Comparison of ENCODE assay signal across 1 cellular context in the genomic region with DNA sequence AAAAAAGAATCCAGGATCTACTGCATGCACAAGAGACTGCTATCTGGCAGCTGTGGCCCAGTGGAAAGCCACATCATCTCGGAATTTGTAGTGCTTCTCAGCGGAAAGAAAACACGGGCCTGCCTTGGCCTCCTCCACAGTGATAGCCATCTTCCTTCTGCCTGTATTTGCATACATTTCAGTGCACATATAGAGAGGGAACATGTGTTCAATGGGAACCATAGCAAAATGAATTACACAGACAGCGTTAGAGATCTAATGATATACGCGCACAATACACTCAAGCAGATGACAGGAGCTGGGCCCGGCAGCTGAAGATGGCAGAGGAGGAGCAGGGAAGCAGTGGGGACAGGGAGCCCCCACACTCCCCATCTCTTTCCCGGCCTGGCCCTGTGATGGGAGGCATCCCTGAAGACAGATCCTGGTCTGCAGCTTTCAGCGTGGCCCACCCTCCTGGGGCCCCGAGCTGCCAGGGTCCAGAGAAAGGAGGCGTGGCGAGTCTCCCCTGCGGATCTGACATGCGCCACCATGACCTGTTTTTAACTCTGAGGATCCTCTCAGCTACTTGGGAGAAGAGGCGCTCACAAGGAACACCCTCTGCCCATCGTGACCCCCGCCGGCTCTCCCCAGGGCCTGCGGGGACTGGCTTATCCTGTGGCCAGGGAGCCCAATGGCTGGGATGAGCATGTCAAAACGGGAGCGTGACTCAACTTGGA.
TF ChIP-seq lines count a peak whose summit lies in the region.

No MANE protein-coding gene starts in this region.

TF ChIP-seq in SK-N-SH treated with all-trans-retinoic acid at 6 μM for 48 hours, 23 proteins besides CTCF, POLR2A, EP300 and RAD21 (continued from another document):
- TF ChIP-seq, protein P1, sequence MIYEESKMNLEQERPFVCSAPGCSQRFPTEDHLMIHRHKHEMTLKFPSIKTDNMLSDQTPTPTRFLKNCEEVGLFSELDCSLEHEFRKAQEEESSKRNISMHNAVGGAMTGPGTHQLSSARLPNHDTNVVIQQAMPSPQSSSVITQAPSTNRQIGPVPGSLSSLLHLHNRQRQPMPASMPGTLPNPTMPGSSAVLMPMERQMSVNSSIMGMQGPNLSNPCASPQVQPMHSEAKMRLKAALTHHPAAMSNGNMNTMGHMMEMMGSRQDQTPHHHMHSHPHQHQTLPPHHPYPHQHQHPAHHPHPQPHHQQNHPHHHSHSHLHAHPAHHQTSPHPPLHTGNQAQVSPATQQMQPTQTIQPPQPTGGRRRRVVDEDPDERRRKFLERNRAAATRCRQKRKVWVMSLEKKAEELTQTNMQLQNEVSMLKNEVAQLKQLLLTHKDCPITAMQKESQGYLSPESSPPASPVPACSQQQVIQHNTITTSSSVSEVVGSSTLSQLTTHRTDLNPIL (CRISPR knock-in tag; IDR thresholded peaks at IDR 0.05; ENCODE audit: low read depth), result no peak
- TF ChIP-seq, protein P2, sequence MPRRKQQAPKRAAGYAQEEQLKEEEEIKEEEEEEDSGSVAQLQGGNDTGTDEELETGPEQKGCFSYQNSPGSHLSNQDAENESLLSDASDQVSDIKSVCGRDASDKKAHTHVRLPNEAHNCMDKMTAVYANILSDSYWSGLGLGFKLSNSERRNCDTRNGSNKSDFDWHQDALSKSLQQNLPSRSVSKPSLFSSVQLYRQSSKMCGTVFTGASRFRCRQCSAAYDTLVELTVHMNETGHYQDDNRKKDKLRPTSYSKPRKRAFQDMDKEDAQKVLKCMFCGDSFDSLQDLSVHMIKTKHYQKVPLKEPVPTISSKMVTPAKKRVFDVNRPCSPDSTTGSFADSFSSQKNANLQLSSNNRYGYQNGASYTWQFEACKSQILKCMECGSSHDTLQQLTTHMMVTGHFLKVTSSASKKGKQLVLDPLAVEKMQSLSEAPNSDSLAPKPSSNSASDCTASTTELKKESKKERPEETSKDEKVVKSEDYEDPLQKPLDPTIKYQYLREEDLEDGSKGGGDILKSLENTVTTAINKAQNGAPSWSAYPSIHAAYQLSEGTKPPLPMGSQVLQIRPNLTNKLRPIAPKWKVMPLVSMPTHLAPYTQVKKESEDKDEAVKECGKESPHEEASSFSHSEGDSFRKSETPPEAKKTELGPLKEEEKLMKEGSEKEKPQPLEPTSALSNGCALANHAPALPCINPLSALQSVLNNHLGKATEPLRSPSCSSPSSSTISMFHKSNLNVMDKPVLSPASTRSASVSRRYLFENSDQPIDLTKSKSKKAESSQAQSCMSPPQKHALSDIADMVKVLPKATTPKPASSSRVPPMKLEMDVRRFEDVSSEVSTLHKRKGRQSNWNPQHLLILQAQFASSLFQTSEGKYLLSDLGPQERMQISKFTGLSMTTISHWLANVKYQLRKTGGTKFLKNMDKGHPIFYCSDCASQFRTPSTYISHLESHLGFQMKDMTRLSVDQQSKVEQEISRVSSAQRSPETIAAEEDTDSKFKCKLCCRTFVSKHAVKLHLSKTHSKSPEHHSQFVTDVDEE (CRISPR knock-in tag; IDR thresholded peaks at IDR 0.05), result no peak
- TF ChIP-seq ISL1 (CRISPR knock-in tag; IDR thresholded peaks at IDR 0.05), result no peak
- TF ChIP-seq ARNTL (CRISPR knock-in tag; IDR thresholded peaks at IDR 0.05; ENCODE audit: borderline replicate concordance, low read depth), result no peak
